ENCODE assay signal across 8 cellular contexts in the genomic region with DNA sequence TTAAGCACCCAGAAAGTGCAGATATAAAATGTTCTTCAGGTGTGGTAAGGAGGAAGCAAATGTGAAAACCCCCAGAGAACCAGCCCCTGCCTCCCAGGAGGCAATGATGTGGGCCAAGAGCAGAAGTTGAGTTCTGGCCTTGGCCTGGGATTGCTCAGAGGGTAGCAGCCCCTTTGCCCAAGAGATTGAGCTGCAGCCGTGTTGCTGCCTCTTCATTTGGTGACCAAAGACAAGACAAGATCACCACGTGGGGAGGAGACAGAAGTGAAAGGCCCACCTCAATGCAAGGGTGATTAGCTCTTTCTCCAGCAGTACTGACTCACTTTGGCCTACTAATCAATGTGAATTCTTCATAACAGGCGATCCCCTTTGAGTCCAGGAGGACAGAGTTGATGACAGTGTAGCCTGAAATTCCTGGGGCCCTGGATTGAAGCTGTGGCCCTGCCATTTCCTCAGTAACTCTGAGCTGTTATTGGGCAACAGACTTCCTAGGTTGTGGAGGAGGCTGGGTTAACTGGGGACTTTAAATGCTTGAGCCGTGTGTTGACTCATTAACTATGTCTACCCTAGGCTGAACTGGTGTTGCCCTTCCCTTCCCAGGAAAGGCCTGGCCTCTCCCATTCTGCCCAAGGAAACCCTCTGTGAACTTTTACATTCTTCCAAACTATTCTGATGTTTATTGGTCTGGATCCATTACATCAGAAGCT.
DNase-seq lines count a peak whose midpoint lies in the region; ATAC-seq and TF ChIP-seq lines count a peak whose summit lies in the region.

No MANE protein-coding gene starts in this region.

- no peaks in the 10 kb centered on the region for H3K9me2 ChIP-seq in OCI-LY7 (ENCODE audit: insufficient read depth, low read length)

- peak overlapping the region; percentile 88 for H3K27ac Mint-ChIP-seq in CD8-positive, alpha-beta T cell
- peak overlapping the region in 4 of 6 donors; percentile 53 to 68 (median 60) for H3K27ac Mint-ChIP-seq in immature natural killer cell

- no peaks in the 10 kb centered on the region for H4K20me1 ChIP-seq in OCI-LY7 (ENCODE audit: insufficient read depth, low read length)

- POLR2A ChIA-PET in CD8-positive, alpha-beta T cell (lab: Charles Lee), result interaction anchor here (1.4 kb wide), 1 partner anchor 10 kb away, joined by 3 read pairs; no protein-coding TSS in a partner anchor
- POLR2A ChIA-PET in OCI-LY7 (lab: Charles Lee), result interaction anchor here (0.5 to 3.0 kb wide), 15 partner anchors 9 to 1077 kb away, joined by 3 to 22 read pairs (median 8); no protein-coding TSS in a partner anchor

- peak overlapping the region; percentile 87 for H3K4me2 ChIP-seq in OCI-LY7 (ENCODE audit: low read length)

- CTCF ChIA-PET in CD8-positive, alpha-beta T cell (lab: Charles Lee), result interaction anchor here (0.8 to 1.2 kb wide), 2 partner anchors 24 to 167 kb away, joined by 3 read pairs; no protein-coding TSS in a partner anchor
- CTCF ChIA-PET in OCI-LY7 (lab: Charles Lee; ENCODE audit: unreplicated experiment), result interaction anchor here (0.5 to 1.2 kb wide), 3 partner anchors 20 to 95 kb away, joined by 3 to 4 read pairs (median 4); no protein-coding TSS in a partner anchor

- no peaks in the 10 kb centered on the region for H3K9me3 Mint-ChIP-seq in CD8-positive, alpha-beta T cell
- H3K9me3 Mint-ChIP-seq in immature natural killer cell, result no peaks in the 10 kb centered on the region

- TF ChIP-seq CTCF in CD8-positive, alpha-beta T cell (IDR thresholded peaks at IDR 0.05), result no peak
- no peak for TF ChIP-seq CTCF in OCI-LY7 (conservative IDR thresholded peaks at IDR 0.05; ENCODE audit: low read length)

- no peaks in the 10 kb centered on the region for H3K27me3 ChIP-seq in CD8-positive, alpha-beta T cell (ENCODE audit: insufficient read depth, low read length)

- H3K4me1 Mint-ChIP-seq in CD8-positive, alpha-beta T cell (ENCODE audit: low read depth), result peaks cover 77% of the 10 kb centered on the region
- H3K4me1 Mint-ChIP-seq in immature natural killer cell, result peaks cover 62 to 91% of the 10 kb centered on the region in 2 donors

- H3K4me3 ChIP-seq in CD8-positive, alpha-beta T cell (ENCODE audit: low read depth, low read length), result no peak overlapping the region
- H3K4me3 ChIP-seq in OCI-LY7 (ENCODE audit: low read depth, low read length, poor library complexity, severe bottlenecking), result peak overlapping the region; percentile 42

- intact Hi-C loops in CD8-positive, alpha-beta T cell (cut with DNase I, micrococcal nuclease), result no loop called here
- intact Hi-C loops in OCI-LY7 (cut with micrococcal nuclease; ENCODE audit: unreplicated experiment), result no loop called here

- no peak overlapping the region for H2AFZ ChIP-seq in OCI-LY7 (ENCODE audit: low read length)

- BruUV-seq in OCI-LY7 (replicated peaks; lab: Mats Ljungman, UMichigan), result no TSS peak

- no peaks in the 10 kb centered on the region for H3K9me3 ChIP-seq in CD8-positive, alpha-beta T cell (ENCODE audit: low read length)
- no peaks in the 10 kb centered on the region for H3K9me3 ChIP-seq in OCI-LY7 (ENCODE audit: low read length)

- H3K36me3 ChIP-seq in CD8-positive, alpha-beta T cell (ENCODE audit: insufficient read depth, low read length), result no peaks in the 10 kb centered on the region
- peaks cover 65% of the 10 kb centered on the region for H3K36me3 ChIP-seq in OCI-LY7 (ENCODE audit: insufficient read depth, low read length)

- H3K79me2 ChIP-seq in OCI-LY7 (ENCODE audit: insufficient read depth, low read depth, low read length), result peaks cover 100% of the 10 kb centered on the region

- H3K27me3 Mint-ChIP-seq in CD8-positive, alpha-beta T cell (ENCODE audit: low read depth), result no peaks in the 10 kb centered on the region
- H3K27me3 Mint-ChIP-seq in immature natural killer cell (ENCODE audit: low read depth in 3 of 3), result peaks cover 0 to 2% (median 1%) of the 10 kb centered on the region in 3 donors

- H3K4me3 Mint-ChIP-seq in CD8-positive, alpha-beta T cell, result no peak overlapping the region
- no peak overlapping the region for H3K4me3 Mint-ChIP-seq in immature natural killer cell

- peak in 1 of 7 experiments; percentile 43 for DNase-seq in CD8-positive, alpha-beta T cell
- peak; percentile 69 for DNase-seq in OCI-LY7 (ENCODE audit: low spot score)
- no peak for DNase-seq in immature natural killer cell
- no peak for DNase-seq in KG1 (lab: John Stamatoyannopoulos, UW)
- DNase-seq in NCI-H1092 treated with DMSO at 0.1 percent for 48 hours (lab: John Stamatoyannopoulos, UW), result no peak
- DNase-seq in stimulated activated CD4-positive, alpha-beta T cell treated with anti-CD3 and anti-CD28 coated beads, Interleukin-12 subunit alpha, Interleukin-12 subunit beta, amount 100 ng/mL, for 4 hours, result no peak

- H3K4me1 ChIP-seq in CD8-positive, alpha-beta T cell (ENCODE audit: insufficient read depth, low read length), result peaks cover 51% of the 10 kb centered on the region
- H3K4me1 ChIP-seq in OCI-LY7 (ENCODE audit: insufficient read depth, low read length, poor library complexity, severe bottlenecking), result peaks cover 96% of the 10 kb centered on the region

- ATAC-seq in CD8-positive, alpha-beta T cell, result no peak
- ATAC-seq in GM21723 (IDR thresholded peaks at IDR 0.05; ENCODE audit: unreplicated experiment) (peak; percentile 21), GM18873 (IDR thresholded peaks at IDR 0.05; ENCODE audit: low FRiP score, unreplicated experiment) (no peak)

- no peak overlapping the region for H3K27ac ChIP-seq in CD8-positive, alpha-beta T cell (ENCODE audit: low read depth, low read length)
- H3K27ac ChIP-seq in OCI-LY7 (ENCODE audit: low read depth, low read length, poor library complexity, severe bottlenecking), result peak overlapping the region; percentile 98

- H3K36me3 Mint-ChIP-seq in CD8-positive, alpha-beta T cell, result peaks cover 51% of the 10 kb centered on the region
- peaks cover 4 to 19% (median 10%) of the 10 kb centered on the region in 3 donors for H3K36me3 Mint-ChIP-seq in immature natural killer cell
